1 cellular context compared by ENCODE assay signal in genomic region chr12:27437839-27438238, GRCh38.
TF ChIP-seq lines count a peak whose summit lies in the region.

No MANE protein-coding gene starts in this region.

TF ChIP-seq in GM12878, 131 proteins besides CTCF, POLR2A, EP300 and RAD21 (continued from another document):
- TF ChIP-seq ZBTB33 (IDR thresholded peaks at IDR 0.05) = no peak
- TF ChIP-seq IKZF2 (IDR thresholded peaks at IDR 0.05) = peak; percentile 32 to 49; a peak in 2 of 4 replicates
- TF ChIP-seq STAT3 (IDR thresholded peaks at IDR 0.05; ENCODE audit: low read depth, low read length) = no peak
- TF ChIP-seq PML (IDR thresholded peaks at IDR 0.05; ENCODE audit: low read length) = no peak
- 0 out of 2 replicates have a peak, but pooled peaks have one; percentile 46 for TF ChIP-seq IRF4 (IDR thresholded peaks at IDR 0.05; ENCODE audit: low read depth, low read length)
- TF ChIP-seq IKZF1 (conservative IDR thresholded peaks at IDR 0.05) = 0 out of 2 replicates have a peak, but pooled peaks have one; percentile 29
- no peak for TF ChIP-seq NFIC (IDR thresholded peaks at IDR 0.05; ENCODE audit: low read depth, low read length)
- no peak for TF ChIP-seq TCF12 (IDR thresholded peaks at IDR 0.05; ENCODE audit: low read depth, low read length)
- TF ChIP-seq, protein P1, sequence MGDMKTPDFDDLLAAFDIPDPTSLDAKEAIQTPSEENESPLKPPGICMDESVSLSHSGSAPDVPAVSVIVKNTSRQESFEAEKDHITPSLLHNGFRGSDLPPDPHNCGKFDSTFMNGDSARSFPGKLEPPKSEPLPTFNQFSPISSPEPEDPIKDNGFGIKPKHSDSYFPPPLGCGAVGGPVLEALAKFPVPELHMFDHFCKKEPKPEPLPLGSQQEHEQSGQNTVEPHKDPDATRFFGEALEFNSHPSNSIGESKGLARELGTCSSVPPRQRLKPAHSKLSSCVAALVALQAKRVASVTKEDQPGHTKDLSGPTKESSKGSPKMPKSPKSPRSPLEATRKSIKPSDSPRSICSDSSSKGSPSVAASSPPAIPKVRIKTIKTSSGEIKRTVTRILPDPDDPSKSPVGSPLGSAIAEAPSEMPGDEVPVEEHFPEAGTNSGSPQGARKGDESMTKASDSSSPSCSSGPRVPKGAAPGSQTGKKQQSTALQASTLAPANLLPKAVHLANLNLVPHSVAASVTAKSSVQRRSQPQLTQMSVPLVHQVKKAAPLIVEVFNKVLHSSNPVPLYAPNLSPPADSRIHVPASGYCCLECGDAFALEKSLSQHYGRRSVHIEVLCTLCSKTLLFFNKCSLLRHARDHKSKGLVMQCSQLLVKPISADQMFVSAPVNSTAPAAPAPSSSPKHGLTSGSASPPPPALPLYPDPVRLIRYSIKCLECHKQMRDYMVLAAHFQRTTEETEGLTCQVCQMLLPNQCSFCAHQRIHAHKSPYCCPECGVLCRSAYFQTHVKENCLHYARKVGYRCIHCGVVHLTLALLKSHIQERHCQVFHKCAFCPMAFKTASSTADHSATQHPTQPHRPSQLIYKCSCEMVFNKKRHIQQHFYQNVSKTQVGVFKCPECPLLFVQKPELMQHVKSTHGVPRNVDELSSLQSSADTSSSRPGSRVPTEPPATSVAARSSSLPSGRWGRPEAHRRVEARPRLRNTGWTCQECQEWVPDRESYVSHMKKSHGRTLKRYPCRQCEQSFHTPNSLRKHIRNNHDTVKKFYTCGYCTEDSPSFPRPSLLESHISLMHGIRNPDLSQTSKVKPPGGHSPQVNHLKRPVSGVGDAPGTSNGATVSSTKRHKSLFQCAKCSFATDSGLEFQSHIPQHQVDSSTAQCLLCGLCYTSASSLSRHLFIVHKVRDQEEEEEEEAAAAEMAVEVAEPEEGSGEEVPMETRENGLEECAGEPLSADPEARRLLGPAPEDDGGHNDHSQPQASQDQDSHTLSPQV (IDR thresholded peaks at IDR 0.05) = no peak
- TF ChIP-seq SMAD5 (IDR thresholded peaks at IDR 0.05; ENCODE audit: low read depth) = no peak
- TF ChIP-seq RB1 (IDR thresholded peaks at IDR 0.05; ENCODE audit: borderline replicate concordance) = no peak
- no peak for TF ChIP-seq LARP7 (IDR thresholded peaks at IDR 0.05)
- TF ChIP-seq, protein P2, sequence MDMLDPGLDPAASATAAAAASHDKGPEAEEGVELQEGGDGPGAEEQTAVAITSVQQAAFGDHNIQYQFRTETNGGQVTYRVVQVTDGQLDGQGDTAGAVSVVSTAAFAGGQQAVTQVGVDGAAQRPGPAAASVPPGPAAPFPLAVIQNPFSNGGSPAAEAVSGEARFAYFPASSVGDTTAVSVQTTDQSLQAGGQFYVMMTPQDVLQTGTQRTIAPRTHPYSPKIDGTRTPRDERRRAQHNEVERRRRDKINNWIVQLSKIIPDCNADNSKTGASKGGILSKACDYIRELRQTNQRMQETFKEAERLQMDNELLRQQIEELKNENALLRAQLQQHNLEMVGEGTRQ (IDR thresholded peaks at IDR 0.05; ENCODE audit: borderline replicate concordance, low read depth, low read length) = no peak
- TF ChIP-seq SUPT20H (IDR thresholded peaks at IDR 0.05; ENCODE audit: borderline replicate concordance, control insufficient read depth, low read depth, low read length) = no peak
- TF ChIP-seq HDAC6 (IDR thresholded peaks at IDR 0.05; ENCODE audit: unreplicated experiment) = no peak
- TF ChIP-seq, protein P3, sequence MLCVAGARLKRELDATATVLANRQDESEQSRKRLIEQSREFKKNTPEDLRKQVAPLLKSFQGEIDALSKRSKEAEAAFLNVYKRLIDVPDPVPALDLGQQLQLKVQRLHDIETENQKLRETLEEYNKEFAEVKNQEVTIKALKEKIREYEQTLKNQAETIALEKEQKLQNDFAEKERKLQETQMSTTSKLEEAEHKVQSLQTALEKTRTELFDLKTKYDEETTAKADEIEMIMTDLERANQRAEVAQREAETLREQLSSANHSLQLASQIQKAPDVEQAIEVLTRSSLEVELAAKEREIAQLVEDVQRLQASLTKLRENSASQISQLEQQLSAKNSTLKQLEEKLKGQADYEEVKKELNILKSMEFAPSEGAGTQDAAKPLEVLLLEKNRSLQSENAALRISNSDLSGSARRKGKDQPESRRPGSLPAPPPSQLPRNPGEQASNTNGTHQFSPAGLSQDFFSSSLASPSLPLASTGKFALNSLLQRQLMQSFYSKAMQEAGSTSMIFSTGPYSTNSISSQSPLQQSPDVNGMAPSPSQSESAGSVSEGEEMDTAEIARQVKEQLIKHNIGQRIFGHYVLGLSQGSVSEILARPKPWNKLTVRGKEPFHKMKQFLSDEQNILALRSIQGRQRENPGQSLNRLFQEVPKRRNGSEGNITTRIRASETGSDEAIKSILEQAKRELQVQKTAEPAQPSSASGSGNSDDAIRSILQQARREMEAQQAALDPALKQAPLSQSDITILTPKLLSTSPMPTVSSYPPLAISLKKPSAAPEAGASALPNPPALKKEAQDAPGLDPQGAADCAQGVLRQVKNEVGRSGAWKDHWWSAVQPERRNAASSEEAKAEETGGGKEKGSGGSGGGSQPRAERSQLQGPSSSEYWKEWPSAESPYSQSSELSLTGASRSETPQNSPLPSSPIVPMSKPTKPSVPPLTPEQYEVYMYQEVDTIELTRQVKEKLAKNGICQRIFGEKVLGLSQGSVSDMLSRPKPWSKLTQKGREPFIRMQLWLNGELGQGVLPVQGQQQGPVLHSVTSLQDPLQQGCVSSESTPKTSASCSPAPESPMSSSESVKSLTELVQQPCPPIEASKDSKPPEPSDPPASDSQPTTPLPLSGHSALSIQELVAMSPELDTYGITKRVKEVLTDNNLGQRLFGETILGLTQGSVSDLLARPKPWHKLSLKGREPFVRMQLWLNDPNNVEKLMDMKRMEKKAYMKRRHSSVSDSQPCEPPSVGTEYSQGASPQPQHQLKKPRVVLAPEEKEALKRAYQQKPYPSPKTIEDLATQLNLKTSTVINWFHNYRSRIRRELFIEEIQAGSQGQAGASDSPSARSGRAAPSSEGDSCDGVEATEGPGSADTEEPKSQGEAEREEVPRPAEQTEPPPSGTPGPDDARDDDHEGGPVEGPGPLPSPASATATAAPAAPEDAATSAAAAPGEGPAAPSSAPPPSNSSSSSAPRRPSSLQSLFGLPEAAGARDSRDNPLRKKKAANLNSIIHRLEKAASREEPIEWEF (IDR thresholded peaks at IDR 0.05; ENCODE audit: insufficient replicate concordance, low read depth, low read length) = no peak
- no peak for TF ChIP-seq NKRF (conservative IDR thresholded peaks at IDR 0.05)
- TF ChIP-seq CBFB (IDR thresholded peaks at IDR 0.05; ENCODE audit: low read depth) = no peak
- no peak for TF ChIP-seq RELA (IDR thresholded peaks at IDR 0.05; ENCODE audit: borderline replicate concordance, partially characterized antibody)
- TF ChIP-seq ZZZ3 (IDR thresholded peaks at IDR 0.05; ENCODE audit: control insufficient read depth, insufficient read length, low read depth) = no peak
- TF ChIP-seq EED (IDR thresholded peaks at IDR 0.05; ENCODE audit: low read depth) = 0 out of 2 replicates have a peak, but pooled peaks have one; percentile 22
- TF ChIP-seq, protein P4, sequence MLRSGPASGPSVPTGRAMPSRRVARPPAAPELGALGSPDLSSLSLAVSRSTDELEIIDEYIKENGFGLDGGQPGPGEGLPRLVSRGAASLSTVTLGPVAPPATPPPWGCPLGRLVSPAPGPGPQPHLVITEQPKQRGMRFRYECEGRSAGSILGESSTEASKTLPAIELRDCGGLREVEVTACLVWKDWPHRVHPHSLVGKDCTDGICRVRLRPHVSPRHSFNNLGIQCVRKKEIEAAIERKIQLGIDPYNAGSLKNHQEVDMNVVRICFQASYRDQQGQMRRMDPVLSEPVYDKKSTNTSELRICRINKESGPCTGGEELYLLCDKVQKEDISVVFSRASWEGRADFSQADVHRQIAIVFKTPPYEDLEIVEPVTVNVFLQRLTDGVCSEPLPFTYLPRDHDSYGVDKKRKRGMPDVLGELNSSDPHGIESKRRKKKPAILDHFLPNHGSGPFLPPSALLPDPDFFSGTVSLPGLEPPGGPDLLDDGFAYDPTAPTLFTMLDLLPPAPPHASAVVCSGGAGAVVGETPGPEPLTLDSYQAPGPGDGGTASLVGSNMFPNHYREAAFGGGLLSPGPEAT (IDR thresholded peaks at IDR 0.05; ENCODE audit: low read depth) = no peak
- TF ChIP-seq DPF2 (IDR thresholded peaks at IDR 0.05) = no peak
- TF ChIP-seq SREBF2 (IDR thresholded peaks at IDR 0.05; ENCODE audit: low read length) = no peak
- peak; percentile 86 for TF ChIP-seq SPI1 (IDR thresholded peaks at IDR 0.05; ENCODE audit: borderline replicate concordance, insufficient read depth, low read depth, low read length)
- no peak for TF ChIP-seq IRF3 (IDR thresholded peaks at IDR 0.05)
- TF ChIP-seq, protein P5, sequence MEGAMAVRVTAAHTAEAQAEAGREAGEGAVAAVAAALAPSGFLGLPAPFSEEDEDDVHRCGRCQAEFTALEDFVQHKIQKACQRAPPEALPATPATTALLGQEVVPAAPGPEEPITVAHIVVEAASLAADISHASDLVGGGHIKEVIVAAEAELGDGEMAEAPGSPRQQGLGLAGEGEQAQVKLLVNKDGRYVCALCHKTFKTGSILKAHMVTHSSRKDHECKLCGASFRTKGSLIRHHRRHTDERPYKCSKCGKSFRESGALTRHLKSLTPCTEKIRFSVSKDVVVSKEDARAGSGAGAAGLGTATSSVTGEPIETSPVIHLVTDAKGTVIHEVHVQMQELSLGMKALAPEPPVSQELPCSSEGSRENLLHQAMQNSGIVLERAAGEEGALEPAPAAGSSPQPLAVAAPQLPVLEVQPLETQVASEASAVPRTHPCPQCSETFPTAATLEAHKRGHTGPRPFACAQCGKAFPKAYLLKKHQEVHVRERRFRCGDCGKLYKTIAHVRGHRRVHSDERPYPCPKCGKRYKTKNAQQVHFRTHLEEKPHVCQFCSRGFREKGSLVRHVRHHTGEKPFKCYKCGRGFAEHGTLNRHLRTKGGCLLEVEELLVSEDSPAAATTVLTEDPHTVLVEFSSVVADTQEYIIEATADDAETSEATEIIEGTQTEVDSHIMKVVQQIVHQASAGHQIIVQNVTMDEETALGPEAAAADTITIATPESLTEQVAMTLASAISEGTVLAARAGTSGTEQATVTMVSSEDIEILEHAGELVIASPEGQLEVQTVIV (IDR thresholded peaks at IDR 0.05; ENCODE audit: borderline replicate concordance, partially characterized antibody) = no peak
